33 cellular contexts compared by ENCODE assay signal in genomic region chr3:154071154-154071553, GRCh38.
"Had no signal": no experiment of that assay in that cellular context is flagged by ENCODE, and none has a peak within 500 bp of the region (broad histone marks: within the 10 kb centered on the region; RNA-seq: fewer than 3 reads in every experiment).

No MANE protein-coding gene starts in this region.

- DNase-seq: activated CD4-positive, alpha-beta memory T cell treated with anti-CD3 and anti-CD28 coated beads, Interleukin-2, amount 10 ng/mL, durations not matched to agents 7 days and 5 days; activated CD4-positive, alpha-beta T cell treated with anti-CD3 and anti-CD28 coated beads for 1 hour; activated CD4-positive, alpha-beta T cell treated with anti-CD3 and anti-CD28 coated beads for 48 hours; activated CD4-positive, CD25-positive, alpha-beta regulatory T cell; activated CD8-positive, alpha-beta memory T cell treated with anti-CD3 and anti-CD28 coated beads for 24 hours; activated CD8-positive, alpha-beta memory T cell treated with anti-CD3 and anti-CD28 coated beads, Interleukin-2, amount 10 ng/mL, durations not matched to agents 7 days and 5 days; activated CD8-positive, alpha-beta memory T cell treated with anti-CD3 and anti-CD28 coated beads, Interleukin-2, amount 50 U/mL, for 48 hours; activated effector memory CD4-positive, alpha-beta T cell treated with Interleukin-2 at 50 U/mL for 16 hours; activated naive CD4-positive, alpha-beta T cell treated with anti-CD3 and anti-CD28 coated beads, Interleukin-2, amount 10 ng/mL, durations not matched to agents 7 days and 5 days; activated naive CD8-positive, alpha-beta T cell treated with anti-CD3 and anti-CD28 coated beads, Interleukin-2, amount 50 U/mL, for 24 hours; activated T-cell treated with anti-CD3 and anti-CD28 coated beads, Interleukin-2, amount 50 U/mL, for 48 hours; aorta; brain microvascular endothelial cell; Kasumi-1; KG1; MM.1S; NCI-H1048; NCI-H1105 treated with DMSO at 0.1 percent for 48 hours; NCI-H1436; NCI-H1694; NCI-H2029 treated with DMSO at 0.1 percent for 48 hours; NCI-H2107; NCI-H2171 treated with DMSO at 0.1 percent for 48 hours; NCI-H2227 treated with DMSO at 0.1 percent for 48 hours; NCI-H446 treated with DMSO at 0.1 percent for 48 hours; NCI-H524; NK-92 treated with Interleukin-12 subunit alpha and Interleukin-12 subunit beta, amount 100 ng/mL, for 24 hours; SHP77; SW 1271; T-helper 1 cell; T-helper 2 cell; T-helper 9 cell; WERI-Rb-1 had no signal
